Comparison of ENCODE assay signal across 26 cellular contexts in the genomic region with DNA sequence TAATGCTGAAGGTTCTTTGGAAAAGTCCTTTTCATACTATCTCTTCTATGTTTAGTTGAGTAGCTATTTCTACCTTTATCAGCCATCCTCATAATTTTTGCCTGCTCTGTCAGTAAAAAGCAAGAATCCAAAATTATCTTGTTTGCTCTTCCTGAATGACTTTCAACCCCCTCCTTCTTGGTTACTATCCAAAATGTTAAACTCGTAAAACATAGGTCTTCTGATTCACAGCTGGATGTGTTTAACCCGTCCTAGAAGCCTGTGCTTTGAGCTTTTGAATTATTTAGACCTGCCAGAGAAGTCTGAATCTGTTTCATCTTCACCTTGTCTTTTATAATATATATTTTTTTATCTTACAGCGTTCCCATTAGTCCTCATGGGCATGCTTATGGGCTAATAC.
"Had no signal": no experiment of that assay in that cellular context is flagged by ENCODE, and none has a peak within 500 bp of the region (broad histone marks: within the 10 kb centered on the region; RNA-seq: fewer than 3 reads in every experiment).

No MANE protein-coding gene starts in this region.

- H3K27me3 Mint-ChIP-seq: dendritic cell treated with granulocyte-macrophage colony-stimulating factor and Interleukin-4, amounts not matched to agents 40 ng/mL and 50 ng/mL, for 4 days; type B pancreatic cell had no signal

- DNase-seq: effector CD8-positive, alpha-beta T cell; endodermal cell; gastrocnemius medialis; head of caudate nucleus; kidney; natural killer cell; occipital lobe; ovary; posterior cingulate gyrus; psoas muscle; right cardiac atrium; sigmoid colon; stimulated activated CD4-positive, alpha-beta T cell treated with anti-CD3 and anti-CD28 coated beads, Interleukin-2, amount 100 ng/mL, for 24 hours; stimulated activated CD4-positive, alpha-beta T cell treated with anti-CD3 and anti-CD28 coated beads, Interleukin-4, amount 100 ng/mL, for 24 hours; stimulated activated naive CD8-positive, alpha-beta T cell treated with anti-CD3 and anti-CD28 coated beads, Interleukin-15, Interleukin-2, amounts not matched to agents 100 U/mL and 50 U/mL, for 24 hours; substantia nigra; testis; tibial artery had no signal

- H3K9me3 ChIP-seq: gastrocnemius medialis, ovary, psoas muscle, sigmoid colon, testis, tibial artery had no signal

- H3K36me3 Mint-ChIP-seq: memory B cell; natural killer cell; stimulated activated effector memory CD8-positive, alpha-beta T cell treated with anti-CD3 and anti-CD28 coated beads, Interleukin-12 subunit alpha, Interleukin-12 subunit beta, amount 100 ng/mL, for 72 hours had no signal

- H3K4me3 ChIP-seq: gastrocnemius medialis, lung, ovary, psoas muscle, sigmoid colon, testis, tibial artery had no signal

- H3K4me1 ChIP-seq: gastrocnemius medialis, psoas muscle, testis had no signal

- H3K9me3 Mint-ChIP-seq: dendritic cell treated with granulocyte-macrophage colony-stimulating factor and Interleukin-4, amounts not matched to agents 40 ng/mL and 50 ng/mL, for 4 days; endodermal cell; memory B cell; stimulated activated effector memory CD8-positive, alpha-beta T cell treated with anti-CD3 and anti-CD28 coated beads, Interleukin-12 subunit alpha, Interleukin-12 subunit beta, amount 100 ng/mL, for 72 hours had no signal

- H3K4me3 Mint-ChIP-seq: dendritic cell treated with granulocyte-macrophage colony-stimulating factor and Interleukin-4, amounts not matched to agents 40 ng/mL and 50 ng/mL, for 4 days; endodermal cell; memory B cell; natural killer cell; type B pancreatic cell had no signal

- H3K4me1 Mint-ChIP-seq: endodermal cell, memory B cell, natural killer cell had no signal

- ATAC-seq: esophagus mucosa; gastrocnemius medialis; left lobe of liver; natural killer cell; psoas muscle; right cardiac atrium; stimulated activated effector memory CD8-positive, alpha-beta T cell treated with anti-CD3 and anti-CD28 coated beads, Interleukin-12 subunit alpha, Interleukin-12 subunit beta, amount 100 ng/mL, for 72 hours; stimulated activated naive CD8-positive, alpha-beta T cell treated with anti-CD3 and anti-CD28 coated beads, Interleukin-15, Interleukin-2, amounts not matched to agents 100 U/mL and 50 U/mL, for 24 hours had no signal

- H3K36me3 ChIP-seq: gastrocnemius medialis, ovary, sigmoid colon, tibial artery had no signal

- H3K27ac Mint-ChIP-seq: dendritic cell treated with granulocyte-macrophage colony-stimulating factor and Interleukin-4, amounts not matched to agents 40 ng/mL and 50 ng/mL, for 4 days; endodermal cell; memory B cell; natural killer cell; type B pancreatic cell had no signal

- H3K27me3 ChIP-seq: gastrocnemius medialis, ovary, sigmoid colon, testis, tibial artery had no signal

- H3K27ac ChIP-seq: epithelial cell of prostate, gastrocnemius medialis, ovary, psoas muscle, sigmoid colon, testis, tibial artery had no signal
